Comparison of ENCODE assay signal across 7 cellular contexts in genomic region chr12:63643381-63643780, GRCh38. TPM values are rescaled to one million over a fixed set of nuclear protein-coding genes. Genes with fewer than 3 reads are reported as not detected.
DNase-seq lines count a peak whose midpoint lies in the region; TF ChIP-seq lines count a peak whose summit lies in the region.
"Not testable (repeated sequence)": the region's sequence is repeated elsewhere in the genome, so short reads cannot be mapped to it uniquely, and the experiment has no call there.

No MANE protein-coding gene starts in this region.

- DNase-seq in EH (ENCODE audit: low read depth): peak; percentile 81
- DNase-seq in HS-27A (ENCODE audit: low read depth): peak; percentile 4
- peak; percentile 5 for DNase-seq in NCI-H1105 (lab: John Stamatoyannopoulos, UW)
- DNase-seq in SK-N-DZ (ENCODE audit: low spot score): peak; percentile 18
- DNase-seq in astrocyte of the spinal cord (ENCODE audit: low read depth, low spot score): peak; percentile 4
- peak; percentile 16 for DNase-seq in epithelial cell of prostate (ENCODE audit: low read depth, low spot score)
- peak; percentile 33 for DNase-seq in foreskin melanocyte

- in situ Hi-C loops in astrocyte of the spinal cord (cut with HindIII; ENCODE audit: low sequenced_read_pairs): not testable (repeated sequence)

- TF ChIP-seq CTCF in astrocyte of the spinal cord (IDR thresholded peaks at IDR 0.05; ENCODE audit: low read depth, low read length): not testable (repeated sequence)

- H3K27ac ChIP-seq in epithelial cell of prostate: not testable (repeated sequence)

- H3K4me3 ChIP-seq in astrocyte of the spinal cord (ENCODE audit: low read depth, low read length): not testable (repeated sequence)

RNA-seq across cellular contexts. Expression of gene DPY19L2, which starts 24.9 kb away (rescaled TPM):
- 1.9 and 5.0 TPM in 2 replicates for polyA plus RNA-seq in SK-N-DZ (2014; cell fraction: cytosol; rRNA removed)
- 7.0 and 20.4 TPM in 2 replicates for polyA plus RNA-seq in SK-N-DZ (2014; cell fraction: nucleus; rRNA removed)

Comparison
In these comparisons a context has a peak if more than half of its experiments do, and no peak if none do; other contexts are left out.
1. DNase-seq: peak in every context shown above with its lines; median percentile 81 in EH; 33 in foreskin melanocyte; 18 in SK-N-DZ; 16 in epithelial cell of prostate; 5 in NCI-H1105; 4 in HS-27A; 4 in astrocyte of the spinal cord.